Comparison of ENCODE assay signal across 30 cellular contexts in the genomic region with DNA sequence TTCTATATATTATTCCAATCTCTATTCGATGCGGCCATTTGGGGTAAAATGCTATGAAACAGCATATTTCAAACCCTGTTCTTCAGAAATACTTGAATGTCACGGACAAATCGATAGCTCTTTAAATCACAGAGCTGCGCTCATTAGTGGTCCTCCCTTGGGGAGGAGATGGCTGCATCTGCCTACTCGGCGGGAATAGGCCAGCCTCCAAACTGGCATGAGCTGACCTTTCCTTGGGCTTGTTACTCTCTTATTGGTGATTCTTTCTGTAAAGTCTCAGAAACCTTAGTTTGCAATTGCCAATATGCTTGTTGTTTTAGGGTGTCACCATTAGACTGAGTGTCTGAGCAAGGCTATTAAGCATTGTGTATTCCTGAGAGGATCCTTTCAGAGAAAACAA.
"Had no signal": no experiment of that assay in that cellular context is flagged by ENCODE, and none has a peak within 500 bp of the region (broad histone marks: within the 10 kb centered on the region; RNA-seq: fewer than 3 reads in every experiment).

No MANE protein-coding gene starts in this region.

- H3K27ac ChIP-seq: adrenal gland, body of pancreas, coronary artery, dorsolateral prefrontal cortex, heart left ventricle had no signal

- ATAC-seq: activated CD4-positive, alpha-beta T cell treated with anti-CD3 and anti-CD28 coated beads for 36 hours; activated CD8-positive, alpha-beta memory T cell treated with anti-CD3 and anti-CD28 coated beads, Interleukin-2, amount 10 ng/mL, durations not matched to agents 7 days and 5 days; activated CD8-positive, alpha-beta T cell treated with anti-CD3 and anti-CD28 coated beads, Interleukin-2, amount 10 ng/mL, durations not matched to agents 7 days and 5 days; activated naive CD8-positive, alpha-beta T cell treated with anti-CD3 and anti-CD28 coated beads, Interleukin-2, amount 50 U/mL, for 24 hours; body of pancreas; heart left ventricle had no signal

- H3K4me3 Mint-ChIP-seq: activated CD4-positive, alpha-beta memory T cell treated with anti-CD3 and anti-CD28 coated beads for 36 hours; activated CD4-positive, alpha-beta T cell treated with anti-CD3 and anti-CD28 coated beads for 36 hours; activated CD4-positive, alpha-beta T cell treated with anti-CD3 and anti-CD28 coated beads, Interleukin-2, amount 10 ng/mL, durations not matched to agents 24 days and 14 days; activated CD8-positive, alpha-beta memory T cell treated with anti-CD3 and anti-CD28 coated beads, Interleukin-2, amount 10 ng/mL, durations not matched to agents 7 days and 5 days; activated CD8-positive, alpha-beta T cell treated with anti-CD3 and anti-CD28 coated beads, Interleukin-2, amount 10 ng/mL, durations not matched to agents 7 days and 5 days; activated naive CD4-positive, alpha-beta T cell treated with anti-CD3 and anti-CD28 coated beads for 36 hours; activated naive CD4-positive, alpha-beta T cell treated with anti-CD3 and anti-CD28 coated beads, Interleukin-2, amount 50 U/mL, for 24 hours; activated naive CD8-positive, alpha-beta T cell treated with anti-CD3 and anti-CD28 coated beads for 36 hours; activated naive CD8-positive, alpha-beta T cell treated with anti-CD3 and anti-CD28 coated beads, Interleukin-2, amount 50 U/mL, for 24 hours; activated T-helper 1 cell treated with anti-CD3 and anti-CD28 coated beads, Interleukin-12 subunit alpha, Interleukin-12 subunit beta, Interleukin-2, Interleukin-4 antibody, amounts not matched to agents 30 ng/mL and 10 ng/mL and 1 ng/mL, durations not matched to agents 14 hours and 24 hours and 36 hours; dendritic cell treated with granulocyte-macrophage colony-stimulating factor and Interleukin-4, amounts not matched to agents 40 ng/mL and 50 ng/mL, for 4 days; endodermal cell had no signal

- H3K9me3 Mint-ChIP-seq: activated CD4-positive, alpha-beta memory T cell treated with anti-CD3 and anti-CD28 coated beads for 36 hours; activated CD4-positive, alpha-beta T cell treated with anti-CD3 and anti-CD28 coated beads, Interleukin-2, amount 10 ng/mL, durations not matched to agents 24 days and 14 days; activated naive CD4-positive, alpha-beta T cell treated with anti-CD3 and anti-CD28 coated beads for 36 hours; activated naive CD4-positive, alpha-beta T cell treated with anti-CD3 and anti-CD28 coated beads, Interleukin-2, amount 50 U/mL, for 24 hours; activated naive CD8-positive, alpha-beta T cell treated with anti-CD3 and anti-CD28 coated beads for 36 hours; activated naive CD8-positive, alpha-beta T cell treated with anti-CD3 and anti-CD28 coated beads, Interleukin-2, amount 50 U/mL, for 24 hours; activated T-helper 1 cell treated with anti-CD3 and anti-CD28 coated beads, Interleukin-12 subunit alpha, Interleukin-12 subunit beta, Interleukin-2, Interleukin-4 antibody, amounts not matched to agents 30 ng/mL and 10 ng/mL and 1 ng/mL, durations not matched to agents 14 hours and 24 hours and 36 hours; activated T-helper 2 cell treated with anti-CD3 and anti-CD28 coated beads, Interferon-gamma antibody, Interleukin-2, Interleukin-4, amounts not matched to agents 10 μg/mL and 5 μg/mL and 100 μg/mL, durations not matched to agents 14 hours and 24 hours and 36 hours; dendritic cell treated with granulocyte-macrophage colony-stimulating factor and Interleukin-4, amounts not matched to agents 40 ng/mL and 50 ng/mL, for 4 days had no signal

- H3K36me3 Mint-ChIP-seq: activated CD4-positive, alpha-beta memory T cell treated with anti-CD3 and anti-CD28 coated beads for 36 hours; activated naive CD4-positive, alpha-beta T cell treated with anti-CD3 and anti-CD28 coated beads, Interleukin-2, amount 50 U/mL, for 24 hours; activated naive CD8-positive, alpha-beta T cell treated with anti-CD3 and anti-CD28 coated beads for 36 hours had no signal

- DNase-seq: activated CD4-positive, alpha-beta memory T cell treated with anti-CD3 and anti-CD28 coated beads for 36 hours; activated CD4-positive, alpha-beta T cell treated with anti-CD3 and anti-CD28 coated beads for 36 hours; activated CD4-positive, alpha-beta T cell treated with anti-CD3 and anti-CD28 coated beads, Interleukin-2, amount 10 ng/mL, durations not matched to agents 24 days and 14 days; activated CD4-positive, CD25-positive, alpha-beta regulatory T cell; activated CD4-positive, CD25-positive, alpha-beta regulatory T cell treated with anti-CD3 and anti-CD28 coated beads, Interleukin-2, amount 50 U/mL, for 72 hours; activated CD8-positive, alpha-beta memory T cell treated with anti-CD3 and anti-CD28 coated beads, Interleukin-2, amount 10 ng/mL, durations not matched to agents 7 days and 5 days; activated CD8-positive, alpha-beta memory T cell treated with anti-CD3 and anti-CD28 coated beads, Interleukin-2, amount 50 U/mL, for 4 hours; activated CD8-positive, alpha-beta T cell treated with anti-CD3 and anti-CD28 coated beads, Interleukin-2, amount 10 ng/mL, durations not matched to agents 7 days and 5 days; activated effector memory CD4-positive, alpha-beta T cell treated with anti-CD3 and anti-CD28 coated beads, Interleukin-2, amount 50 U/mL, for 16 hours; activated naive CD4-positive, alpha-beta T cell treated with anti-CD3 and anti-CD28 coated beads for 36 hours; activated naive CD8-positive, alpha-beta T cell treated with anti-CD3 and anti-CD28 coated beads for 36 hours; activated naive CD8-positive, alpha-beta T cell treated with anti-CD3 and anti-CD28 coated beads, Interleukin-2, amount 50 U/mL, for 24 hours; activated T-cell treated with anti-CD3 and anti-CD28 coated beads, Interleukin-2, amount 50 U/mL, for 1 hour; activated T-cell treated with anti-CD3 and anti-CD28 coated beads, Interleukin-2, amount 50 U/mL, for 48 hours; adrenal gland; amygdala; aorta; body of pancreas; cerebellar nuclear complex; dorsolateral prefrontal cortex; effector memory CD4-positive, alpha-beta T cell; endodermal cell; foreskin fibroblast; heart left ventricle; hypothalamus had no signal

- H3K27ac Mint-ChIP-seq: activated CD4-positive, alpha-beta memory T cell treated with anti-CD3 and anti-CD28 coated beads for 36 hours; activated CD4-positive, alpha-beta T cell treated with anti-CD3 and anti-CD28 coated beads for 36 hours; activated CD4-positive, alpha-beta T cell treated with anti-CD3 and anti-CD28 coated beads, Interleukin-2, amount 10 ng/mL, durations not matched to agents 24 days and 14 days; activated CD8-positive, alpha-beta memory T cell treated with anti-CD3 and anti-CD28 coated beads, Interleukin-2, amount 10 ng/mL, durations not matched to agents 7 days and 5 days; activated CD8-positive, alpha-beta T cell treated with anti-CD3 and anti-CD28 coated beads, Interleukin-2, amount 10 ng/mL, durations not matched to agents 7 days and 5 days; activated naive CD4-positive, alpha-beta T cell treated with anti-CD3 and anti-CD28 coated beads for 36 hours; activated naive CD4-positive, alpha-beta T cell treated with anti-CD3 and anti-CD28 coated beads, Interleukin-2, amount 50 U/mL, for 24 hours; activated naive CD8-positive, alpha-beta T cell treated with anti-CD3 and anti-CD28 coated beads for 36 hours; activated naive CD8-positive, alpha-beta T cell treated with anti-CD3 and anti-CD28 coated beads, Interleukin-2, amount 50 U/mL, for 24 hours; activated T-helper 1 cell treated with anti-CD3 and anti-CD28 coated beads, Interleukin-12 subunit alpha, Interleukin-12 subunit beta, Interleukin-2, Interleukin-4 antibody, amounts not matched to agents 30 ng/mL and 10 ng/mL and 1 ng/mL, durations not matched to agents 14 hours and 24 hours and 36 hours; activated T-helper 2 cell treated with anti-CD3 and anti-CD28 coated beads, Interferon-gamma antibody, Interleukin-2, Interleukin-4, amounts not matched to agents 10 μg/mL and 5 μg/mL and 100 μg/mL, durations not matched to agents 14 hours and 24 hours and 36 hours; dendritic cell treated with granulocyte-macrophage colony-stimulating factor and Interleukin-4, amounts not matched to agents 40 ng/mL and 50 ng/mL, for 4 days; endodermal cell had no signal

- H3K9me3 ChIP-seq: adrenal gland had no signal

- H3K27me3 ChIP-seq: adrenal gland, body of pancreas, heart left ventricle had no signal
